22 cellular contexts compared by ENCODE assay signal in genomic region chr17:60661489-60661888, GRCh38.
"Had no signal": no experiment of that assay in that cellular context is flagged by ENCODE, and none has a peak within 500 bp of the region (broad histone marks: within the 10 kb centered on the region; RNA-seq: fewer than 3 reads in every experiment).

No MANE protein-coding gene starts in this region.

- H3K9me3 ChIP-seq: MG63, SK-N-SH had no signal

- ATAC-seq: HepG2, Panc1, PC-3 had no signal

- H3K27ac ChIP-seq: RWPE1 had no signal

- DNase-seq: IMR-90, Karpas-422, KG1, MG63, NCI-H1092, NCI-H1105 treated with DMSO at 0.1 percent for 48 hours, NCI-H1417 treated with DMSO at 0.1 percent for 48 hours, NCI-H146, NCI-H1694 treated with DMSO at 0.1 percent for 48 hours, NCI-H1930, NCI-H2081, NCI-H2107, NCI-H2227 treated with DMSO at 0.1 percent for 48 hours, NCI-H524 treated with DMSO at 0.1 percent for 48 hours, NCI-H69, NCI-H774, PC-3, SHP77, SK-N-SH had no signal
